ENCODE assay signal across 8 cellular contexts in genomic region chr16:71288890-71289731, GRCh38. TPM values are rescaled to one million over a fixed set of nuclear protein-coding genes. Genes with fewer than 3 reads are reported as not detected.
DNase-seq lines count a peak whose midpoint lies in the region; ATAC-seq and TF ChIP-seq lines count a peak whose summit lies in the region.

Gene CMTR2 (minus strand): TSS chr16:71289402. CDS start chr16:71285920, 3,482 bp downstream.

- DNase-seq in BJ (ENCODE audit: low read depth) (peak; percentile 83), NCI-H526 treated with DMSO at 0.1 percent for 48 hours (lab: John Stamatoyannopoulos, UW) (peak; percentile 82), cortex of kidney (lab: John Stamatoyannopoulos, UW) (peak; percentile 82), left lobe of liver (ENCODE audit: low spot score) (peak; percentile 98)
- peak; percentile 92 for DNase-seq in activated CD4-positive, alpha-beta T cell treated with anti-CD3 and anti-CD28 coated beads, Interleukin-2, amount 10 ng/mL, durations not matched to agents 7 days and 5 days
- peak; percentile 86 for DNase-seq in stimulated activated CD4-positive, alpha-beta T cell treated with anti-CD3 and anti-CD28 coated beads, Interleukin-2, amount 100 ng/mL, for 4 hours (ENCODE audit: low read depth)

- H3K27ac Mint-ChIP-seq in activated CD4-positive, alpha-beta T cell treated with anti-CD3 and anti-CD28 coated beads, Interleukin-2, amount 10 ng/mL, durations not matched to agents 7 days and 5 days = peak within 1 kb of the TSS; percentile 88

- peaks cover 7% of the 10 kb centered on the region for H3K27me3 Mint-ChIP-seq in activated CD4-positive, alpha-beta T cell treated with anti-CD3 and anti-CD28 coated beads, Interleukin-2, amount 10 ng/mL, durations not matched to agents 7 days and 5 days

- H3K36me3 Mint-ChIP-seq in activated CD4-positive, alpha-beta T cell treated with anti-CD3 and anti-CD28 coated beads, Interleukin-2, amount 10 ng/mL, durations not matched to agents 7 days and 5 days (ENCODE audit: low read depth) = peaks cover 32% of the 10 kb centered on the region

- POLR2A ChIA-PET in BJ (lab: Charles Lee) = interaction anchor here (0.6 kb wide), 1 partner anchor 735 kb away, joined by 4 read pairs; no protein-coding TSS in a partner anchor
- POLR2A ChIA-PET in activated CD4-positive, alpha-beta T cell treated with anti-CD3 and anti-CD28 coated beads, Interleukin-2, amount 10 ng/mL, durations not matched to agents 7 days and 5 days (lab: Charles Lee) = interaction anchor here (0.5 kb wide), 1 partner anchor 10 kb away, joined by 4 read pairs; no protein-coding TSS in a partner anchor

- peak; percentile 95 for ATAC-seq in GM19324 (IDR thresholded peaks at IDR 0.05; ENCODE audit: low FRiP score, unreplicated experiment)
- peak; percentile 91 for ATAC-seq in HG03469 (IDR thresholded peaks at IDR 0.05; ENCODE audit: unreplicated experiment)
- peak; percentile 95 for ATAC-seq in left lobe of liver

- peak within 1 kb of the TSS; percentile 79 for H3K4me3 Mint-ChIP-seq in activated CD4-positive, alpha-beta T cell treated with anti-CD3 and anti-CD28 coated beads, Interleukin-2, amount 10 ng/mL, durations not matched to agents 7 days and 5 days

- H3K4me1 Mint-ChIP-seq in activated CD4-positive, alpha-beta T cell treated with anti-CD3 and anti-CD28 coated beads, Interleukin-2, amount 10 ng/mL, durations not matched to agents 7 days and 5 days = peaks cover 24% of the 10 kb centered on the region

- H3K9me3 Mint-ChIP-seq in activated CD4-positive, alpha-beta T cell treated with anti-CD3 and anti-CD28 coated beads, Interleukin-2, amount 10 ng/mL, durations not matched to agents 7 days and 5 days = peaks cover 3% of the 10 kb centered on the region

- H3K36me3 ChIP-seq in BJ (ENCODE audit: control insufficient read depth, insufficient read depth, low read length) = no peaks in the 10 kb centered on the region

- TF ChIP-seq CTCF in BJ (IDR thresholded peaks at IDR 0.05; ENCODE audit: insufficient read depth, low read depth, low read length) = peak; percentile 14; the same call in 1 of the 2 replicates

- H3K27me3 ChIP-seq in BJ (ENCODE audit: control insufficient read depth, insufficient read depth, low read length) = 0 out of 2 replicates have a peak, but pooled peaks cover 1% of the 10 kb centered on the region

- peak within 1 kb of the TSS; percentile 77 for H3K4me3 ChIP-seq in BJ (ENCODE audit: low read depth, low read length)

- CTCF ChIA-PET in BJ (lab: Yijun Ruan, JAX) = interaction anchor here (0.6 to 1.8 kb wide), 3 partner anchors 23 to 211 kb away, joined by 3 to 8 read pairs (median 4); no protein-coding TSS in a partner anchor
- CTCF ChIA-PET in activated CD4-positive, alpha-beta T cell treated with anti-CD3 and anti-CD28 coated beads, Interleukin-2, amount 10 ng/mL, durations not matched to agents 7 days and 5 days (lab: Charles Lee) = interaction anchor here (0.6 to 1.7 kb wide), 2 partner anchors 23 to 1131 kb away, joined by 3 to 5 read pairs; no protein-coding TSS in a partner anchor

RNA-seq across cellular contexts. Expression of gene CMTR2, which starts in this region (rescaled TPM):
- 10.2 and 19.6 TPM in 2 replicates for polyA plus RNA-seq in BJ (2011; rRNA removed)
- polyA minus RNA-seq in BJ (2011; rRNA and poly(A)+ RNA removed) = 8.7 and 9.5 TPM in 2 replicates
- total RNA-seq in activated CD4-positive, alpha-beta T cell treated with anti-CD3 and anti-CD28 coated beads, Interleukin-2, amount 10 ng/mL, durations not matched to agents 7 days and 5 days = 10 to 100 TPM; 24.2 to 25.7 TPM
- 9.3 TPM for total RNA-seq in left lobe of liver

Comparison
In these comparisons a context has a peak if more than half of its experiments do, and no peak if none do; other contexts are left out.
1. Peak in every context shown above with its lines: DNase-seq, ATAC-seq and H3K4me3 ChIP-seq.